Comparison of ENCODE assay signal across 10 cellular contexts in the genomic region with DNA sequence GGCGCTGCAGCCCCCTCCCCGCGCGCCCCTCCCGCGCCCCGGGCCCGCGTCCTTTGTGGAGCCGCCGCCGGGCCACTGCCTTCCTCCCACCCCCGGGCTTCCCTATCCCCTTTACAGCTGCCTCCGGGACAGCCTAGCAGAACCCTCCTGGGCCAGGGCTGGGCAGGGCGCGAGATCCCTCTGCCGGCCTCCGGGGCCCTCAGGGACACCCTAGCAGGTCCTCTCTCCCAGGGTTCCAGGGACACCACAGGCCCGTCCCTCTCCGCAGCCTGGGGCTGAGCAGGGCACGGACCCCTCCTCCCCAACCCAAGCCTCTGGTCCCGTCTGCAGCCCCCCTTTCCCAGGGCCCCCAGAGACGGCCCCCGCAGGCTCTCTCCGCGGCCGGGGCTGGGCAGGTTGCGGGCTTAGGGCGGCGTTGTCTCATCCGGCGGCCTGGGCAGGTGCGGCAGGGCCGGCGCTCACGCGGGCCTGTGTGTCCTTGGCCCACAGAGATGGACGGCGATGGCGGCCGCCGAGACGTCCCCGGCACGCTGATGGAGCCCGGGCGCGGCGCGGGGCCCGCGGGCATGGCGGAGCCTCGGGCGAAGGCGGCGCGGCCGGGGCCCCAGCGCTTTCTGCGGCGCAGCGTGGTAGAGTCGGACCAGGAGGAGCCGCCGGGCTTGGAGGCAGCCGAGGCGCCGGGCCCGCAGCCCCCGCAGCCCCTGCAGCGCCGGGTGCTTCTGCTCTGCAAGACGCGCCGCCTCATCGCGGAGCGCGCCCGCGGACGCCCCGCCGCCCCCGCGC. TPM values are rescaled to one million over a fixed set of nuclear protein-coding genes. Genes with fewer than 3 reads are reported as not detected.
DNase-seq lines count a peak whose midpoint lies in the region; ATAC-seq and TF ChIP-seq lines count a peak whose summit lies in the region.
"Had no signal": no experiment of that assay in that cellular context is flagged by ENCODE, and none has a peak within 500 bp of the region (broad histone marks: within the 10 kb centered on the region; RNA-seq: fewer than 3 reads in every experiment).

No MANE protein-coding gene starts in this region.

- H2BK5ac ChIP-seq in trophoblast cell (ENCODE audit: low read depth, low read length, poor library complexity): no peak overlapping the region

- peaks cover 18% of the 10 kb centered on the region for H3K27me3 ChIP-seq in RWPE2 (ENCODE audit: insufficient read depth, poor library complexity, severe bottlenecking)
- peaks cover 0 to 75% (median 3%) of the 10 kb centered on the region in 4 donors for H3K27me3 ChIP-seq in esophagus squamous epithelium
- H3K27me3 ChIP-seq in trophoblast cell (ENCODE audit: insufficient read depth, low read length): peaks cover 32% of the 10 kb centered on the region

- H3K9me3 ChIP-seq in RWPE2 (ENCODE audit: severe bottlenecking): no peaks in the 10 kb centered on the region
- H3K9me3 ChIP-seq in esophagus squamous epithelium: no peaks in the 10 kb centered on the region
- H3K9me3 ChIP-seq in trophoblast cell (ENCODE audit: insufficient read depth, low read depth, low read length): peaks cover 7% of the 10 kb centered on the region

- DNase-seq in GM20000 (ENCODE audit: low spot score): peak; percentile 77
- DNase-seq in RWPE2 (ENCODE audit: low spot score): no peak
- no peak for DNase-seq in esophagus squamous epithelium (lab: John Stamatoyannopoulos, UW)
- DNase-seq in trophoblast cell: peak; percentile 79 to 86

- H2BK12ac ChIP-seq in trophoblast cell (ENCODE audit: low read length): no peak overlapping the region

- H3K79me1 ChIP-seq in trophoblast cell (ENCODE audit: low read length): peaks cover 6% of the 10 kb centered on the region

- TF ChIP-seq CTCF in GM20000 (IDR thresholded peaks at IDR 0.05; ENCODE audit: extremely low read depth, missing control alignments) (no peak), RWPE2 (IDR thresholded peaks at IDR 0.05; ENCODE audit: poor library complexity, severe bottlenecking) (no peak), esophagus squamous epithelium (IDR thresholded peaks at IDR 0.05) (no peak)

- H3K4me2 ChIP-seq in trophoblast cell (ENCODE audit: low read length): peak overlapping the region; percentile 87

- no peak overlapping the region for H4K8ac ChIP-seq in trophoblast cell (ENCODE audit: low read depth, low read length)

- no peak overlapping the region for H2BK120ac ChIP-seq in trophoblast cell (ENCODE audit: insufficient read depth, low read length, poor library complexity)

- H3K4ac ChIP-seq in trophoblast cell (ENCODE audit: low read depth, low read length): no peak overlapping the region

- H3K4me3 ChIP-seq in RWPE2 (ENCODE audit: severe bottlenecking) (peak overlapping the region; percentile 42), esophagus squamous epithelium (peak overlapping the region; percentile 41 to 78 (median 50)), trophoblast cell (ENCODE audit: low read depth, low read length) (peak overlapping the region; percentile 66)

- no CpG with 5 or more reads among the region's 87 CpGs for WGBS in esophagus squamous epithelium, 2 donors
- no CpG with 5 or more reads among the region's 87 CpGs for WGBS in trophoblast cell (ENCODE audit: extremely low coverage, insufficient coverage, insufficient read length)

- no peaks in the 10 kb centered on the region for H3K79me2 ChIP-seq in trophoblast cell (ENCODE audit: control insufficient read depth, insufficient read depth, low read length, poor library complexity)

- peak overlapping the region; percentile 73 for H2AFZ ChIP-seq in trophoblast cell (ENCODE audit: insufficient read depth, low read length, poor library complexity)

- H4K91ac ChIP-seq in trophoblast cell (ENCODE audit: low read depth, low read length): no peak overlapping the region

- H3K14ac ChIP-seq in trophoblast cell (ENCODE audit: low read length): no peak overlapping the region

- no peak overlapping the region for H3K18ac ChIP-seq in trophoblast cell (ENCODE audit: low read length)

- no peak for TF ChIP-seq POLR2A in esophagus squamous epithelium (IDR thresholded peaks at IDR 0.05)

- no peak overlapping the region for H3K23ac ChIP-seq in trophoblast cell (ENCODE audit: low read length)

- no peak overlapping the region for H4K12ac ChIP-seq in trophoblast cell (ENCODE audit: low read depth, low read length)

- no peak overlapping the region for H3K9ac ChIP-seq in trophoblast cell (ENCODE audit: low read length)

- H3K4me1 ChIP-seq in RWPE2 (ENCODE audit: insufficient read depth, poor library complexity, severe bottlenecking): no peaks in the 10 kb centered on the region
- peaks cover 9 to 41% (median 19%) of the 10 kb centered on the region in 3 donors for H3K4me1 ChIP-seq in esophagus squamous epithelium
- peaks cover 8 to 11% of the 10 kb centered on the region in 2 experiments for H3K4me1 ChIP-seq in trophoblast cell (ENCODE audit: control insufficient read depth in 1 of 2, insufficient read depth in 2 of 2, low read length in 2 of 2)

- no peak overlapping the region for H3K27ac ChIP-seq in RWPE2 (ENCODE audit: poor library complexity, severe bottlenecking)
- peak overlapping the region in 3 of 4 donors; percentile 33 to 57 (median 50) for H3K27ac ChIP-seq in esophagus squamous epithelium
- peak overlapping the region; percentile 3 for H3K27ac ChIP-seq in trophoblast cell (ENCODE audit: low read depth, low read length)
- H3K27ac ChIP-seq: epithelial cell of prostate had no signal

- no peaks in the 10 kb centered on the region for H3K36me3 ChIP-seq in RWPE2 (ENCODE audit: low read depth)
- H3K36me3 ChIP-seq in esophagus squamous epithelium: no peaks in the 10 kb centered on the region
- H3K36me3 ChIP-seq in trophoblast cell (ENCODE audit: control insufficient read depth in 1 of 2, insufficient read depth in 2 of 2, low read length in 2 of 2): no peaks in the 10 kb centered on the region

- intact Hi-C loops in esophagus squamous epithelium (cut with DNase I): no loop called here

- no peak overlapping the region for H2AK5ac ChIP-seq in trophoblast cell (ENCODE audit: low read length)

- ATAC-seq in RWPE2 (ENCODE audit: low read depth) (peak; percentile 55), HG03469 (IDR thresholded peaks at IDR 0.05; ENCODE audit: unreplicated experiment) (no peak), GM21737 (IDR thresholded peaks at IDR 0.05; ENCODE audit: unreplicated experiment) (no peak), HG03571 (IDR thresholded peaks at IDR 0.05; ENCODE audit: unreplicated experiment) (no peak), HG03139 (IDR thresholded peaks at IDR 0.05; ENCODE audit: unreplicated experiment) (no peak)

RNA-seq across cellular contexts. Expression of a gene that starts 0.7 kb away (rescaled TPM):
- 1 to 10 TPM in 3 of 4 donors, under 1 TPM in 1; 0.40 to 8.8 (median 5.2) TPM for total RNA-seq in esophagus squamous epithelium
- 59.1 and 59.5 TPM in 2 replicates for polyA plus RNA-seq in trophoblast cell (2013)
- total RNA-seq: subcutaneous adipose tissue had no signal

RNA-seq across cellular contexts. Expression of a gene that starts 50.6 kb away (rescaled TPM):
- total RNA-seq in esophagus squamous epithelium: 10 to 100 TPM; 12.6 to 61.3 (median 31.4) TPM
- polyA plus RNA-seq in trophoblast cell (2013): 52.0 and 52.5 TPM in 2 replicates

Comparison
In these comparisons a context has a peak if more than half of its experiments do, and no peak if none do; other contexts are left out.
1. DNase-seq: peak in GM20000 (single experiment) and trophoblast cell (2 of 2); none in RWPE2 (single experiment) and esophagus squamous epithelium (single experiment).
2. Peak in every context shown above with its lines, with median percentiles within 50 percentile points of each other: H3K4me3 ChIP-seq.